In the genomic region with DNA sequence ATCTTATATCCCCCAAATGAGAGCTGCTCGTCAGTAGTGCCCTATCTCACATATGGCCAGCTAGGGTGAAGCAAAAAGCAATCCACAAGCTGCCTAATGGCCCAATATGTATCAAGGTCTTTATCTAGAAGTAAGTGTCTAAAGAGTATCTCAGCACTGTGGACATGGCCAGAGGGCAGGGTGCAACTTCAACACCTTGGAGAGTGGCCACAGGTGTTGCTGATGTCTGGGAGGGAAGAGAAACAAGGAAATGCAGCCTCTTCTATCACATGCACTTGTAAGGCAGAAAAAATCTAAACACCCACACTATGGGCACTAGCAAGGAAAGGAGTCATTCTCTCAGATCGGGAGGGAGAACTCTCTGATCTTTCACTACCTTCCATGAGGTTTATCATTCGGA, we compare ENCODE assay signal across 25 cellular contexts.
"Had no signal": no experiment of that assay in that cellular context is flagged by ENCODE, and none has a peak within 500 bp of the region (broad histone marks: within the 10 kb centered on the region; RNA-seq: fewer than 3 reads in every experiment).

No MANE protein-coding gene starts in this region.

- H3K36me3 ChIP-seq: MG63, SJSA1 had no signal

- H3K9me3 ChIP-seq: MG63, SJSA1 had no signal

- DNase-seq: Karpas-422, KG1, MG63, NCI-H1092, NCI-H1105 treated with DMSO at 0.1 percent for 48 hours, NCI-H1417 treated with DMSO at 0.1 percent for 48 hours, NCI-H146, NCI-H1694 treated with DMSO at 0.1 percent for 48 hours, NCI-H1930, NCI-H2081, NCI-H2171, NCI-H226, NCI-H446, NCI-H510A, NCI-H524 treated with DMSO at 0.1 percent for 48 hours, NCI-H69, NCI-H774, Right ventricle myocardium superior, RPMI8226, SIG-M5 had no signal

- H3K27me3 ChIP-seq: MG63, SJSA1 had no signal

- FAIRE-seq: HTR-8/SVneo, RCC 7860 had no signal

- H3K27ac ChIP-seq: HL-60, SJSA1, SK-N-MC had no signal

- H3K4me3 ChIP-seq: MG63, SJSA1, SK-N-MC had no signal
